31 cellular contexts compared by ENCODE assay signal in the genomic region with DNA sequence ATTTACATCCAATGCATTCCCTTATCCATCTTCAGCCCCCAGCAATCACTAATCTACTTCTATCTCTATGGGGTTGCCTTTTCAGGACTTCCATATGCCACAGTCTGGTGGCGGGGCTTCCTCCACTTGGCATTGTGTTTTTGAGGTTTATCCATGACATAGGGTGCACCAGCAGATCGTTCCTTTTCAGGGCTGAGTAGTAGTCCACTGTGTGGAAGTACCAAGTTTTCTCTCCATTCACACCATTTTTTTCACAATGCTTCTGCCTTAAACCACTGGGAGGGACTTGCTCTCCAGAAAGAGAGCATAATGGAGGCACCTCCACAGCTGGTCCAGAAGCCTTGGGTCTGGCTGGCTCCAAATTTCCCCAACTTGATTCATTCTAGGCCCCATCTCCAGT.
"Had no signal": no experiment of that assay in that cellular context is flagged by ENCODE, and none has a peak within 500 bp of the region (broad histone marks: within the 10 kb centered on the region; RNA-seq: fewer than 3 reads in every experiment).

No MANE protein-coding gene starts in this region.

- H3K27ac ChIP-seq: adrenal gland, cardiac muscle cell, VCaP had no signal

- H3K9me3 Mint-ChIP-seq: activated B cell treated with CpG ODN at 0.5 μM for 24 hours; activated CD4-positive, alpha-beta memory T cell treated with anti-CD3 and anti-CD28 coated beads, Interleukin-2, amount 10 ng/mL, durations not matched to agents 7 days and 5 days; activated CD4-positive, alpha-beta T cell treated with anti-CD3 and anti-CD28 coated beads, Interleukin-2, amount 10 ng/mL, durations not matched to agents 24 days and 14 days; activated naive CD4-positive, alpha-beta T cell treated with anti-CD3 and anti-CD28 coated beads for 36 hours; activated naive CD4-positive, alpha-beta T cell treated with anti-CD3 and anti-CD28 coated beads, Interleukin-2, amount 50 U/mL, for 72 hours; activated naive CD8-positive, alpha-beta T cell treated with anti-CD3 and anti-CD28 coated beads for 36 hours; activated T-cell treated with anti-CD3 and anti-CD28 coated beads, Interleukin-2, amount 50 U/mL, for 24 hours had no signal

- H3K27me3 ChIP-seq: adrenal gland, cardiac muscle cell had no signal

- FAIRE-seq: bronchial epithelial cell, colon, TTC549 had no signal

- H3K27me3 Mint-ChIP-seq: activated CD4-positive, alpha-beta T cell treated with anti-CD3 and anti-CD28 coated beads, Interleukin-2, amount 10 ng/mL, durations not matched to agents 24 days and 14 days; activated naive CD8-positive, alpha-beta T cell treated with anti-CD3 and anti-CD28 coated beads for 36 hours; activated T-cell treated with anti-CD3 and anti-CD28 coated beads, Interleukin-2, amount 50 U/mL, for 24 hours; brain had no signal

- H3K9me3 ChIP-seq: adrenal gland had no signal

- DNase-seq: activated B cell treated with CpG ODN at 0.5 μM for 24 hours; activated CD4-positive, alpha-beta memory T cell treated with anti-CD3 and anti-CD28 coated beads, Interleukin-2, amount 10 ng/mL, durations not matched to agents 7 days and 5 days; activated CD4-positive, alpha-beta T cell treated with anti-CD3 and anti-CD28 coated beads for 4 hours; activated CD4-positive, alpha-beta T cell treated with anti-CD3 and anti-CD28 coated beads, Interleukin-2, amount 10 ng/mL, durations not matched to agents 24 days and 14 days; activated CD4-positive, alpha-beta T cell treated with anti-CD3 and anti-CD28 coated beads, Interleukin-2, amount 50 U/mL, for 1 hour; activated CD4-positive, alpha-beta T cell treated with anti-CD3 and anti-CD28 coated beads, Interleukin-2, amount 50 U/mL, for 4 hours; activated CD4-positive, CD25-positive, alpha-beta regulatory T cell treated with anti-CD3 and anti-CD28 coated beads, Interleukin-2, amount 50 U/mL, for 72 hours; activated CD8-positive, alpha-beta memory T cell treated with anti-CD3 and anti-CD28 coated beads for 24 hours; activated CD8-positive, alpha-beta memory T cell treated with anti-CD3 and anti-CD28 coated beads, Interleukin-2, amount 10 ng/mL, durations not matched to agents 7 days and 5 days; activated CD8-positive, alpha-beta memory T cell treated with anti-CD3 and anti-CD28 coated beads, Interleukin-2, amount 50 U/mL, for 48 hours; activated CD8-positive, alpha-beta T cell treated with anti-CD3 and anti-CD28 coated beads, Interleukin-2, amount 10 ng/mL, durations not matched to agents 7 days and 5 days; activated effector memory CD4-positive, alpha-beta T cell treated with anti-CD3 and anti-CD28 coated beads, Interleukin-2, amount 50 U/mL, for 16 hours; activated gamma-delta T cell treated with Interleukin-2 at 50 U/mL for 16 hours; activated naive CD4-positive, alpha-beta T cell; activated naive CD4-positive, alpha-beta T cell treated with anti-CD3 and anti-CD28 coated beads for 36 hours; activated naive CD4-positive, alpha-beta T cell treated with anti-CD3 and anti-CD28 coated beads, Interleukin-2, amount 50 U/mL, for 16 hours; activated naive CD8-positive, alpha-beta T cell treated with anti-CD3 and anti-CD28 coated beads for 36 hours; activated T-cell treated with anti-CD3 and anti-CD28 coated beads, Interleukin-2, amount 50 U/mL, for 24 hours; activated T-cell treated with anti-CD3 and anti-CD28 coated beads, Interleukin-2, amount 50 U/mL, for 48 hours; adrenal gland; amniotic stem cell; central memory CD4-positive, alpha-beta T cell; T-helper 17 cell; T-helper 9 cell had no signal

- H3K4me1 Mint-ChIP-seq: activated B cell treated with CpG ODN at 0.5 μM for 24 hours; activated CD4-positive, alpha-beta memory T cell treated with anti-CD3 and anti-CD28 coated beads, Interleukin-2, amount 10 ng/mL, durations not matched to agents 7 days and 5 days; activated CD4-positive, alpha-beta T cell treated with anti-CD3 and anti-CD28 coated beads, Interleukin-2, amount 10 ng/mL, durations not matched to agents 24 days and 14 days; activated CD8-positive, alpha-beta memory T cell treated with anti-CD3 and anti-CD28 coated beads, Interleukin-2, amount 10 ng/mL, durations not matched to agents 7 days and 5 days; activated naive CD8-positive, alpha-beta T cell treated with anti-CD3 and anti-CD28 coated beads for 36 hours; T-helper 17 cell had no signal

- H3K4me1 ChIP-seq: adrenal gland had no signal

- H3K36me3 Mint-ChIP-seq: activated CD8-positive, alpha-beta memory T cell treated with anti-CD3 and anti-CD28 coated beads, Interleukin-2, amount 10 ng/mL, durations not matched to agents 7 days and 5 days; activated naive CD4-positive, alpha-beta T cell treated with anti-CD3 and anti-CD28 coated beads, Interleukin-2, amount 50 U/mL, for 72 hours; activated naive CD8-positive, alpha-beta T cell treated with anti-CD3 and anti-CD28 coated beads for 36 hours; brain had no signal

- H3K4me3 ChIP-seq: adrenal gland, cardiac muscle cell had no signal

- ATAC-seq: activated CD8-positive, alpha-beta memory T cell treated with anti-CD3 and anti-CD28 coated beads, Interleukin-2, amount 10 ng/mL, durations not matched to agents 7 days and 5 days; activated CD8-positive, alpha-beta T cell treated with anti-CD3 and anti-CD28 coated beads, Interleukin-2, amount 10 ng/mL, durations not matched to agents 7 days and 5 days; T-helper 17 cell had no signal

- H3K4me3 Mint-ChIP-seq: activated B cell treated with CpG ODN at 0.5 μM for 24 hours; activated CD4-positive, alpha-beta memory T cell treated with anti-CD3 and anti-CD28 coated beads, Interleukin-2, amount 10 ng/mL, durations not matched to agents 7 days and 5 days; activated CD4-positive, alpha-beta T cell treated with anti-CD3 and anti-CD28 coated beads, Interleukin-2, amount 10 ng/mL, durations not matched to agents 24 days and 14 days; activated CD8-positive, alpha-beta memory T cell treated with anti-CD3 and anti-CD28 coated beads, Interleukin-2, amount 10 ng/mL, durations not matched to agents 7 days and 5 days; activated CD8-positive, alpha-beta T cell treated with anti-CD3 and anti-CD28 coated beads, Interleukin-2, amount 10 ng/mL, durations not matched to agents 7 days and 5 days; activated naive CD4-positive, alpha-beta T cell treated with anti-CD3 and anti-CD28 coated beads for 36 hours; activated naive CD8-positive, alpha-beta T cell treated with anti-CD3 and anti-CD28 coated beads for 36 hours; activated T-cell treated with anti-CD3 and anti-CD28 coated beads, Interleukin-2, amount 50 U/mL, for 24 hours; brain; T-helper 17 cell had no signal

- H3K27ac Mint-ChIP-seq: activated B cell treated with CpG ODN at 0.5 μM for 24 hours; activated CD4-positive, alpha-beta memory T cell treated with anti-CD3 and anti-CD28 coated beads, Interleukin-2, amount 10 ng/mL, durations not matched to agents 7 days and 5 days; activated CD4-positive, alpha-beta T cell treated with anti-CD3 and anti-CD28 coated beads, Interleukin-2, amount 10 ng/mL, durations not matched to agents 24 days and 14 days; activated CD8-positive, alpha-beta memory T cell treated with anti-CD3 and anti-CD28 coated beads, Interleukin-2, amount 10 ng/mL, durations not matched to agents 7 days and 5 days; activated CD8-positive, alpha-beta T cell treated with anti-CD3 and anti-CD28 coated beads, Interleukin-2, amount 10 ng/mL, durations not matched to agents 7 days and 5 days; activated naive CD4-positive, alpha-beta T cell treated with anti-CD3 and anti-CD28 coated beads for 36 hours; activated naive CD4-positive, alpha-beta T cell treated with anti-CD3 and anti-CD28 coated beads, Interleukin-2, amount 50 U/mL, for 72 hours; activated naive CD8-positive, alpha-beta T cell treated with anti-CD3 and anti-CD28 coated beads for 36 hours; activated T-cell treated with anti-CD3 and anti-CD28 coated beads, Interleukin-2, amount 50 U/mL, for 24 hours; T-helper 17 cell had no signal

- H3K36me3 ChIP-seq: adrenal gland, cardiac muscle cell had no signal
